Comparison of ENCODE assay signal across 13 cellular contexts in the genomic region with DNA sequence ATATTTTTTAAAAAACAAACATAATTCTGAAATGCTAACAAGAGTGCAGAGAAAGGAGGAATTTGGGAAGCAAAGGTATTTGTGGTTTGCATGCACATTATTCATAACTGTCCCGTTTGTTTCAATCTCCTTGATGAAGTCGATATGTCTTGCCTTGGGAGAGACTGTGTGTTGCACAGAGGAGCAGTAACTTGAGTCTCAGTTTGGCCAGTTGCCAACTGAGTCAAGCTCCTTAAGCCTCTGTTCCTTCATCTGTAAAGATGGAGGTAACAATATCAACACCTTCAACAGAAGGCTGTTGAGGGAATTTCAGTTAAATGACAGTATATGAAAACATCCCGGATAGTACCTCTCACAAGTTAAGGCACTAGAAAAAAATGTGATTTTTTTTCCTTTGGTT.
DNase-seq lines count a peak whose midpoint lies in the region; ATAC-seq and TF ChIP-seq lines count a peak whose summit lies in the region.
"Had no signal": no experiment of that assay in that cellular context is flagged by ENCODE, and none has a peak within 500 bp of the region (broad histone marks: within the 10 kb centered on the region; RNA-seq: fewer than 3 reads in every experiment).

No MANE protein-coding gene starts in this region.

- no peak overlapping the region for H3K27ac ChIP-seq in A673 (ENCODE audit: low read depth, low read length, poor library complexity, severe bottlenecking)
- no peak overlapping the region for H3K27ac ChIP-seq in ascending aorta
- H3K27ac ChIP-seq: esophagus muscularis mucosa had no signal

- H3K4me1 ChIP-seq in A673 (ENCODE audit: insufficient read depth, low read length, poor library complexity, severe bottlenecking) (no peaks in the 10 kb centered on the region), ascending aorta (no peaks in the 10 kb centered on the region)
- H3K4me1 ChIP-seq: esophagus muscularis mucosa had no signal

- no TSS peak for BruUV-seq in A673 (replicated peaks; lab: Mats Ljungman, UMichigan)

- CTCF ChIA-PET in A673 (lab: Charles Lee): no interaction called here
- CTCF ChIA-PET in activated naive CD4-positive, alpha-beta T cell treated with anti-CD3 and anti-CD28 coated beads, Interleukin-2, amount 10 ng/mL, durations not matched to agents 7 days and 5 days (lab: Charles Lee): no interaction called here

- intact Hi-C loops in A673 (cut with micrococcal nuclease; ENCODE audit: unreplicated experiment): no loop called here
- intact Hi-C loops in left cardiac atrium (cut with DNase I): no loop called here
- intact Hi-C loops in ascending aorta (cut with DNase I): no loop called here
- intact Hi-C loops in activated T-helper 2 cell treated with anti-CD3 and anti-CD28 coated beads, Interferon-gamma antibody, Interleukin-2, Interleukin-4, amounts not matched to agents 10 μg/mL and 5 μg/mL and 100 μg/mL, durations not matched to agents 14 hours and 24 hours and 36 hours (cut with micrococcal nuclease): no loop called here

- TF ChIP-seq EP300 in Ishikawa (IDR thresholded peaks at IDR 0.05; ENCODE audit: borderline replicate concordance): no peak

- H3K4me3 ChIP-seq in A673 (ENCODE audit: low read depth, low read length, poor library complexity, severe bottlenecking) (no peak overlapping the region), fibroblast of pulmonary artery (replicated peaks; ENCODE audit: low read depth, low read length) (no peak overlapping the region), ascending aorta (no peak overlapping the region)
- H3K4me3 ChIP-seq: esophagus muscularis mucosa had no signal

- H3K9me3 Mint-ChIP-seq in activated T-helper 2 cell treated with anti-CD3 and anti-CD28 coated beads, Interferon-gamma antibody, Interleukin-2, Interleukin-4, amounts not matched to agents 10 μg/mL and 5 μg/mL and 100 μg/mL, durations not matched to agents 14 hours and 24 hours and 36 hours: peaks cover 10% of the 10 kb centered on the region
- H3K9me3 Mint-ChIP-seq in activated naive CD4-positive, alpha-beta T cell treated with anti-CD3 and anti-CD28 coated beads, Interleukin-2, amount 10 ng/mL, durations not matched to agents 7 days and 5 days: no peaks in the 10 kb centered on the region
- H3K9me3 Mint-ChIP-seq: stimulated activated naive CD8-positive, alpha-beta T cell treated with anti-CD3 and anti-CD28 coated beads, Interleukin-15, Interleukin-2, amounts not matched to agents 100 ng/mL and 50 ng/mL, for 24 hours had no signal

- TF ChIP-seq RAD21 in Ishikawa (IDR thresholded peaks at IDR 0.05; ENCODE audit: low read depth): no peak

- no peak overlapping the region for H3K4me3 Mint-ChIP-seq in activated T-helper 2 cell treated with anti-CD3 and anti-CD28 coated beads, Interferon-gamma antibody, Interleukin-2, Interleukin-4, amounts not matched to agents 10 μg/mL and 5 μg/mL and 100 μg/mL, durations not matched to agents 14 hours and 24 hours and 36 hours (ENCODE audit: low read depth)
- no peak overlapping the region for H3K4me3 Mint-ChIP-seq in activated naive CD4-positive, alpha-beta T cell treated with anti-CD3 and anti-CD28 coated beads, Interleukin-2, amount 10 ng/mL, durations not matched to agents 7 days and 5 days
- H3K4me3 Mint-ChIP-seq: B cell; stimulated activated naive CD8-positive, alpha-beta T cell treated with anti-CD3 and anti-CD28 coated beads, Interleukin-15, Interleukin-2, amounts not matched to agents 100 ng/mL and 50 ng/mL, for 24 hours had no signal

- H3K27me3 Mint-ChIP-seq in activated T-helper 2 cell treated with anti-CD3 and anti-CD28 coated beads, Interferon-gamma antibody, Interleukin-2, Interleukin-4, amounts not matched to agents 10 μg/mL and 5 μg/mL and 100 μg/mL, durations not matched to agents 14 hours and 24 hours and 36 hours (ENCODE audit: low read depth): no peaks in the 10 kb centered on the region
- H3K27me3 Mint-ChIP-seq in activated naive CD4-positive, alpha-beta T cell treated with anti-CD3 and anti-CD28 coated beads, Interleukin-2, amount 10 ng/mL, durations not matched to agents 7 days and 5 days: no peaks in the 10 kb centered on the region
- H3K27me3 Mint-ChIP-seq: B cell; stimulated activated naive CD8-positive, alpha-beta T cell treated with anti-CD3 and anti-CD28 coated beads, Interleukin-15, Interleukin-2, amounts not matched to agents 100 ng/mL and 50 ng/mL, for 24 hours had no signal

- H3K36me3 Mint-ChIP-seq in activated T-helper 2 cell treated with anti-CD3 and anti-CD28 coated beads, Interferon-gamma antibody, Interleukin-2, Interleukin-4, amounts not matched to agents 10 μg/mL and 5 μg/mL and 100 μg/mL, durations not matched to agents 14 hours and 24 hours and 36 hours (ENCODE audit: low read depth): no peaks in the 10 kb centered on the region
- H3K36me3 Mint-ChIP-seq in activated naive CD4-positive, alpha-beta T cell treated with anti-CD3 and anti-CD28 coated beads, Interleukin-2, amount 10 ng/mL, durations not matched to agents 7 days and 5 days: no peaks in the 10 kb centered on the region

- H3K27ac Mint-ChIP-seq in activated T-helper 2 cell treated with anti-CD3 and anti-CD28 coated beads, Interferon-gamma antibody, Interleukin-2, Interleukin-4, amounts not matched to agents 10 μg/mL and 5 μg/mL and 100 μg/mL, durations not matched to agents 14 hours and 24 hours and 36 hours: no peak overlapping the region
- no peak overlapping the region for H3K27ac Mint-ChIP-seq in activated naive CD4-positive, alpha-beta T cell treated with anti-CD3 and anti-CD28 coated beads, Interleukin-2, amount 10 ng/mL, durations not matched to agents 7 days and 5 days
- H3K27ac Mint-ChIP-seq: B cell; stimulated activated naive CD8-positive, alpha-beta T cell treated with anti-CD3 and anti-CD28 coated beads, Interleukin-15, Interleukin-2, amounts not matched to agents 100 ng/mL and 50 ng/mL, for 24 hours had no signal

- no peak for ATAC-seq in left cardiac atrium
- ATAC-seq: left lobe of liver had no signal

- POLR2A ChIA-PET in A673 (lab: Charles Lee; ENCODE audit: low non-redundant PET): interaction anchor here (0.7 kb wide), 1 partner anchor 16 kb away, joined by 5 read pairs; no protein-coding TSS in a partner anchor

- no peaks in the 10 kb centered on the region for H3K9me3 ChIP-seq in A673 (ENCODE audit: low read depth, low read length, poor library complexity, severe bottlenecking)
- H3K9me3 ChIP-seq in ascending aorta: no peaks in the 10 kb centered on the region
- H3K9me3 ChIP-seq: esophagus muscularis mucosa had no signal

- no peak for TF ChIP-seq CTCF in A673 (conservative IDR thresholded peaks at IDR 0.05; ENCODE audit: low read depth, low read length)
- TF ChIP-seq CTCF in fibroblast of pulmonary artery (IDR thresholded peaks at IDR 0.05; ENCODE audit: low read length, missing control alignments): no peak
- TF ChIP-seq CTCF in ascending aorta (IDR thresholded peaks at IDR 0.05): no peak

- H3K36me3 ChIP-seq in A673 (ENCODE audit: insufficient read depth, low read length, poor library complexity, severe bottlenecking) (no peaks in the 10 kb centered on the region), ascending aorta (no peaks in the 10 kb centered on the region)
- H3K36me3 ChIP-seq: esophagus muscularis mucosa had no signal

- peak; percentile 54 for DNase-seq in A673 (ENCODE audit: low spot score)
- peak; percentile 45 for DNase-seq in SK-N-DZ (ENCODE audit: low spot score)
- DNase-seq in fibroblast of pulmonary artery (ENCODE audit: low read depth): peak; percentile 60
- no peak for DNase-seq in left cardiac atrium
- no peak for DNase-seq in ascending aorta (ENCODE audit: low spot score in 2 of 2)
- no peak for DNase-seq in activated T-helper 2 cell treated with anti-CD3 and anti-CD28 coated beads, Interferon-gamma antibody, Interleukin-2, Interleukin-4, amounts not matched to agents 10 μg/mL and 5 μg/mL and 100 μg/mL, durations not matched to agents 14 hours and 24 hours and 36 hours (ENCODE audit: low spot score)
- DNase-seq in activated naive CD4-positive, alpha-beta T cell treated with anti-CD3 and anti-CD28 coated beads, Interleukin-2, amount 10 ng/mL, durations not matched to agents 7 days and 5 days: no peak
- DNase-seq: amniotic stem cell had no signal

- H3K4me1 Mint-ChIP-seq in activated T-helper 2 cell treated with anti-CD3 and anti-CD28 coated beads, Interferon-gamma antibody, Interleukin-2, Interleukin-4, amounts not matched to agents 10 μg/mL and 5 μg/mL and 100 μg/mL, durations not matched to agents 14 hours and 24 hours and 36 hours (ENCODE audit: low read depth): no peaks in the 10 kb centered on the region
- H3K4me1 Mint-ChIP-seq in activated naive CD4-positive, alpha-beta T cell treated with anti-CD3 and anti-CD28 coated beads, Interleukin-2, amount 10 ng/mL, durations not matched to agents 7 days and 5 days: no peaks in the 10 kb centered on the region
- H3K4me1 Mint-ChIP-seq: B cell had no signal

- H3K27me3 ChIP-seq in A673 (replicated peaks; ENCODE audit: insufficient read depth, low read depth, low read length, poor library complexity) (peaks cover 3% of the 10 kb centered on the region), ascending aorta (no peaks in the 10 kb centered on the region)
- H3K27me3 ChIP-seq: esophagus muscularis mucosa had no signal

TF ChIP-seq in Ishikawa, 13 proteins besides CTCF, POLR2A, EP300 and RAD21 (continues in another document):
- TF ChIP-seq NFIC (IDR thresholded peaks at IDR 0.05) (peak; percentile 83), TAF1 (IDR thresholded peaks at IDR 0.05; ENCODE audit: low read depth) (no peak), TEAD4 (IDR thresholded peaks at IDR 0.05) (no peak), CEBPB (IDR thresholded peaks at IDR 0.05) (no peak), FOXM1 (IDR thresholded peaks at IDR 0.05; ENCODE audit: borderline replicate concordance, low read depth) (no peak)

Comparison
In these comparisons a context has a peak if more than half of its experiments do, and no peak if none do; other contexts are left out.
1. DNase-seq: peak in A673 (single experiment), SK-N-DZ (single experiment) and fibroblast of pulmonary artery (single experiment); none in left cardiac atrium (single experiment), ascending aorta (0 of 2), activated T-helper 2 cell treated with anti-CD3 and anti-CD28 coated beads, Interferon-gamma antibody, Interleukin-2, Interleukin-4, amounts not matched to agents 10 μg/mL and 5 μg/mL and 100 μg/mL, durations not matched to agents 14 hours and 24 hours and 36 hours (single experiment) and activated naive CD4-positive, alpha-beta T cell treated with anti-CD3 and anti-CD28 coated beads, Interleukin-2, amount 10 ng/mL, durations not matched to agents 7 days and 5 days (single experiment).